ENCODE assay signal across 21 cellular contexts in genomic region chr11:73531386-73531785, GRCh38.
DNase-seq lines count a peak whose midpoint lies in the region; ATAC-seq and TF ChIP-seq lines count a peak whose summit lies in the region.
"Had no signal": no experiment of that assay in that cellular context is flagged by ENCODE, and none has a peak within 500 bp of the region (broad histone marks: within the 10 kb centered on the region; RNA-seq: fewer than 3 reads in every experiment).

No MANE protein-coding gene starts in this region.

- H3K4me3 Mint-ChIP-seq in activated CD4-positive, alpha-beta T cell treated with anti-CD3 and anti-CD28 coated beads for 36 hours, result no peak overlapping the region
- H3K4me3 Mint-ChIP-seq in brain, result no peak overlapping the region

- CTCF ChIA-PET in activated CD4-positive, alpha-beta T cell treated with anti-CD3 and anti-CD28 coated beads for 36 hours (lab: Charles Lee), result interaction anchor here (0.5 to 1.2 kb wide), 4 partner anchors 13 to 196 kb away, joined by 3 to 4 read pairs (median 4); no protein-coding TSS in a partner anchor
- CTCF ChIA-PET in HEK293 (lab: Yijun Ruan, JAX), result interaction anchor here (0.6 to 2.9 kb wide), 3 partner anchors 10 to 52 kb away, joined by 3 to 11 read pairs (median 5); no protein-coding TSS in a partner anchor

- no peaks in the 10 kb centered on the region for H3K36me3 Mint-ChIP-seq in activated CD4-positive, alpha-beta T cell treated with anti-CD3 and anti-CD28 coated beads for 36 hours (ENCODE audit: low read depth)
- H3K36me3 Mint-ChIP-seq in brain, result peaks cover 15% of the 10 kb centered on the region

- no peak overlapping the region for H3K4me3 ChIP-seq in GM12865 (ENCODE audit: low read depth, low read length)
- H3K4me3 ChIP-seq in HEK293 (ENCODE audit: low read depth, low read length), result no peak overlapping the region
- H3K4me3 ChIP-seq: A549, HAP-1 had no signal

- H3K27ac ChIP-seq in HEK293 (ENCODE audit: extremely low read depth, low read depth, low read length), result no peak overlapping the region
- H3K27ac ChIP-seq: A549 had no signal

- peaks cover 45% of the 10 kb centered on the region for H3K4me1 Mint-ChIP-seq in activated CD4-positive, alpha-beta T cell treated with anti-CD3 and anti-CD28 coated beads for 36 hours
- peaks cover 63% of the 10 kb centered on the region for H3K4me1 Mint-ChIP-seq in brain

- POLR2A ChIA-PET in activated CD4-positive, alpha-beta T cell treated with anti-CD3 and anti-CD28 coated beads for 36 hours (lab: Charles Lee), result no interaction called here
- POLR2A ChIA-PET in HEK293 (lab: Yijun Ruan, JAX), result no interaction called here

- H3K4me1 ChIP-seq in HEK293 (ENCODE audit: control insufficient read depth, insufficient read depth, low read length), result peaks cover 9% of the 10 kb centered on the region; the same call in 1 of the 2 replicates

- H3K9me3 ChIP-seq in HEK293 (ENCODE audit: control insufficient read depth, insufficient read depth, low read depth, low read length), result no peaks in the 10 kb centered on the region
- H3K9me3 ChIP-seq: A549, BE2C, HAP-1 had no signal

- no peaks in the 10 kb centered on the region for H3K9me3 Mint-ChIP-seq in activated CD4-positive, alpha-beta T cell treated with anti-CD3 and anti-CD28 coated beads for 36 hours (ENCODE audit: low read depth)
- no peaks in the 10 kb centered on the region for H3K9me3 Mint-ChIP-seq in brain

- TF ChIP-seq CTCF in GM12865 (IDR thresholded peaks at IDR 0.05; ENCODE audit: insufficient read depth, low read depth, low read length, missing control alignments), result no peak
- no peak for TF ChIP-seq CTCF in HEK293 (tag by site-specific recombination; IDR thresholded peaks at IDR 0.05)
- TF ChIP-seq CTCF in brain (conservative IDR thresholded peaks at IDR 0.05), result no peak

- DNase-seq in activated CD4-positive, alpha-beta T cell treated with anti-CD3 and anti-CD28 coated beads for 36 hours, result no peak
- no peak for DNase-seq in activated CD4-positive, alpha-beta T cell treated with anti-CD3 and anti-CD28 coated beads for 48 hours
- DNase-seq in GM12865 (ENCODE audit: low read depth) (peak; percentile 30), NCI-H510A (lab: John Stamatoyannopoulos, UW) (no peak)
- DNase-seq: BE2C; DMS53; GDM1; Karpas-422; MV-4-11; NCI-H1694; NCI-H2081; NCI-H446; NK-92 treated with Interleukin-12 subunit alpha and Interleukin-12 subunit beta, amount 100 ng/mL, for 24 hours; SIG-M5 had no signal

- H3K36me3 ChIP-seq in HEK293 (ENCODE audit: control insufficient read depth in 2 of 2, insufficient read depth in 1 of 2, low read length in 2 of 2), result no peaks in the 10 kb centered on the region
- H3K36me3 ChIP-seq: BE2C, HAP-1 had no signal

- intact Hi-C loops in activated CD4-positive, alpha-beta T cell treated with anti-CD3 and anti-CD28 coated beads for 36 hours (cut with DNase I, micrococcal nuclease), result loop anchor here in 1 of 2 experiments (2.0 kb wide), 1 partner anchor 43 kb away; no protein-coding TSS in a partner anchor

- peak; percentile 57 for ATAC-seq in activated CD4-positive, alpha-beta T cell treated with anti-CD3 and anti-CD28 coated beads for 36 hours
- ATAC-seq in GM19463 (IDR thresholded peaks at IDR 0.05; ENCODE audit: unreplicated experiment) (no peak), HG03175 (IDR thresholded peaks at IDR 0.05; ENCODE audit: unreplicated experiment) (no peak)
- ATAC-seq: A549, Panc1 had no signal

- no peak overlapping the region for H3K27ac Mint-ChIP-seq in activated CD4-positive, alpha-beta T cell treated with anti-CD3 and anti-CD28 coated beads for 36 hours
- peak overlapping the region in 3 of 5 experiments; percentile 21 to 26 (median 26) for H3K27ac Mint-ChIP-seq in brain

- no peaks in the 10 kb centered on the region for H3K27me3 Mint-ChIP-seq in activated CD4-positive, alpha-beta T cell treated with anti-CD3 and anti-CD28 coated beads for 36 hours
- no peaks in the 10 kb centered on the region for H3K27me3 Mint-ChIP-seq in brain

TF ChIP-seq in HEK293, 187 proteins besides CTCF, POLR2A, EP300 and RAD21:
- no peak for TF ChIP-seq ZBTB20 (tag by site-specific recombination; IDR thresholded peaks at IDR 0.05)
- TF ChIP-seq ZBTB17 (tag by site-specific recombination; IDR thresholded peaks at IDR 0.05), result 0 out of 2 replicates have a peak, but pooled peaks have one; percentile 16
